25 cellular contexts compared by ENCODE assay signal in the genomic region with DNA sequence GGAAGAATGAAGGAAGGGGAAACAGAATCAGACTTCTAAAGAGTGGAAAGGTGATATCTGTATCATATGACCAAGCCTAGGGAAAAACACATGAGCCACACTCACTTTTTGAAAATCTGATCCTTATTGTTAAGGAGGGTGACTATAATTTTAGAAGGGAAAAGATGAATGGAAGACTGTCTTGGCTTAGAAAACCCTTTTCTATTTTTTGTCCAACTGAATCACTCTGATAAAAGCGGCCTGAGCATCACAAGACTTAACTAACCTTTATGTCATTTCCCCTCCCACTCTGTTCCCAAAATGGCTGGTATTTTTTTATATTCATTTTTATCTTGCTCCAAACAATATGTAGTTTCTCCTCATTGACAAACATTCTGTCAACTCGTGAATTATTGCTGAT.
DNase-seq lines count a peak whose midpoint lies in the region; TF ChIP-seq lines count a peak whose summit lies in the region.
"Had no signal": no experiment of that assay in that cellular context is flagged by ENCODE, and none has a peak within 500 bp of the region (broad histone marks: within the 10 kb centered on the region; RNA-seq: fewer than 3 reads in every experiment).

No MANE protein-coding gene starts in this region.

- in situ Hi-C loops in SK-MEL-5 (cut with HindIII; ENCODE audit: low pct_unique_long_range_greater_than_20kb, low sequenced_read_pairs), result no loop called here

- no peak overlapping the region for H3K4me3 ChIP-seq in fibroblast of the aortic adventitia (ENCODE audit: low read depth, low read length)
- H3K4me3 ChIP-seq in skin epidermis, result no peak overlapping the region
- H3K4me3 ChIP-seq: BLaER1, body of pancreas, prostate gland had no signal

- no peak for TF ChIP-seq CTCF in fibroblast of the aortic adventitia (IDR thresholded peaks at IDR 0.05; ENCODE audit: insufficient read depth, low read length)

- H3K27ac ChIP-seq in skin epidermis, result peak overlapping the region in 13 of 21 experiments; percentile 1 to 81 (median 61)
- H3K27ac ChIP-seq: BLaER1, body of pancreas had no signal

- peak; percentile 57 for DNase-seq in NCI-H69 (lab: John Stamatoyannopoulos, UW)
- peak; percentile 91 for DNase-seq in SK-MEL-5 (ENCODE audit: low read depth, low spot score)
- peak; percentile 67 for DNase-seq in fibroblast of the aortic adventitia (ENCODE audit: low read depth)
- no peak for DNase-seq in NCI-H524 (lab: John Stamatoyannopoulos, UW)
- no peak for DNase-seq in SK-N-DZ (ENCODE audit: low spot score)
- no peak for DNase-seq in NCI-H748 (lab: John Stamatoyannopoulos, UW; ENCODE audit: unreplicated experiment)
- DNase-seq: activated CD4-positive, alpha-beta memory T cell treated with anti-CD3 and anti-CD28 coated beads, Interleukin-2, amount 10 ng/mL, durations not matched to agents 7 days and 5 days; activated CD4-positive, alpha-beta T cell treated with anti-CD3 and anti-CD28 coated beads for 1 hour; activated CD8-positive, alpha-beta memory T cell treated with anti-CD3 and anti-CD28 coated beads, Interleukin-2, amount 50 U/mL, for 4 hours; activated naive CD4-positive, alpha-beta T cell treated with Interleukin-2 at 50 U/mL for 16 hours; body of pancreas; COR-L47; HFFc6; KBM-7; naive thymus-derived CD8-positive, alpha-beta T cell; NCI-H2029 treated with DMSO at 0.1 percent for 48 hours; NCI-H345; nucleus accumbens; OCI-M1; stimulated activated CD4-positive, alpha-beta T cell treated with anti-CD3 and anti-CD28 coated beads, Interleukin-15, amount 100 ng/mL, for 24 hours; stimulated activated CD4-positive, alpha-beta T cell treated with anti-CD3 and anti-CD28 coated beads, Interleukin-4, amount 100 ng/mL, for 4 hours; trophoblast cell had no signal

Comparison
In these comparisons a context has a peak if more than half of its experiments do, and no peak if none do; other contexts are left out.
1. DNase-seq: peak in NCI-H69 (single experiment), SK-MEL-5 (single experiment) and fibroblast of the aortic adventitia (single experiment); none in NCI-H524 (0 of 2), SK-N-DZ (single experiment) and NCI-H748 (single experiment).